Comparison of ENCODE assay signal across 8 cellular contexts in genomic region chr10:17643755-17644484, GRCh38. TPM values are rescaled to one million over a fixed set of nuclear protein-coding genes. Genes with fewer than 3 reads are reported as not detected.
DNase-seq lines count a peak whose midpoint lies in the region; ATAC-seq and TF ChIP-seq lines count a peak whose summit lies in the region.

Gene STAM (plus strand): TSS chr10:17644151. CDS start chr10:17644340, 189 bp downstream.

- peaks cover 19% of the 10 kb centered on the region for H3K36me3 Mint-ChIP-seq in T-helper 1 cell treated with Interleukin-12 subunit alpha and Interleukin-12 subunit beta and Interleukin-4 antibody, amounts not matched to agents 30 μg/mL and 1 μg/mL, for 36 hours (ENCODE audit: low read depth)

- no peaks in the 10 kb centered on the region for H3K9me3 Mint-ChIP-seq in T-helper 1 cell treated with Interleukin-12 subunit alpha and Interleukin-12 subunit beta and Interleukin-4 antibody, amounts not matched to agents 30 μg/mL and 1 μg/mL, for 36 hours

- H3K27ac ChIP-seq in left ventricle myocardium inferior (replicated peaks) (peak within 1 kb of the TSS; percentile 97), prostate gland (peak within 1 kb of the TSS; percentile 96 to 97)

- H3K4me1 ChIP-seq in left ventricle myocardium inferior, result peaks cover 68% of the 10 kb centered on the region
- H3K4me1 ChIP-seq in prostate gland (replicated peaks), result no peaks in the 10 kb centered on the region

- peak within 1 kb of the TSS; percentile 93 for H3K4me3 ChIP-seq in left ventricle myocardium inferior
- peak within 1 kb of the TSS; percentile 59 to 63 for H3K4me3 ChIP-seq in prostate gland

- H3K9me3 ChIP-seq in left ventricle myocardium inferior (replicated peaks) (peaks cover 7% of the 10 kb centered on the region), prostate gland (no peaks in the 10 kb centered on the region)

- peak; percentile 65 for ATAC-seq in GM18499 (IDR thresholded peaks at IDR 0.05; ENCODE audit: insufficient read depth, unreplicated experiment)
- ATAC-seq in HG02938 (IDR thresholded peaks at IDR 0.05; ENCODE audit: unreplicated experiment), result peak; percentile 85

- no peaks in the 10 kb centered on the region for H3K27me3 Mint-ChIP-seq in T-helper 1 cell treated with Interleukin-12 subunit alpha and Interleukin-12 subunit beta and Interleukin-4 antibody, amounts not matched to agents 30 μg/mL and 1 μg/mL, for 36 hours (ENCODE audit: low read depth)

- peak within 1 kb of the TSS; percentile 99 for H3K4me3 Mint-ChIP-seq in T-helper 1 cell treated with Interleukin-12 subunit alpha and Interleukin-12 subunit beta and Interleukin-4 antibody, amounts not matched to agents 30 μg/mL and 1 μg/mL, for 36 hours

- TF ChIP-seq CTCF in left ventricle myocardium inferior (IDR thresholded peaks at IDR 0.05; ENCODE audit: borderline replicate concordance), result no peak
- TF ChIP-seq CTCF in prostate gland (IDR thresholded peaks at IDR 0.05), result peak in 1 of 4 experiments; percentile 11

- intact Hi-C loops in left ventricle myocardium inferior (cut with micrococcal nuclease) (no loop called here), prostate gland (cut with DNase I) (no loop called here)

- under 1% methylated on average over 37 of the region's 37 CpGs for WGBS in prostate gland

- DNase-seq in NCI-H1694 treated with DMSO at 0.1 percent for 48 hours (lab: John Stamatoyannopoulos, UW) (peak; percentile 85), amniotic stem cell (lab: John Stamatoyannopoulos, UW) (peak; percentile 83), left ventricle myocardium inferior (peak; percentile 90), prostate gland (ENCODE audit: low spot score) (peak; percentile 77), ureter (ENCODE audit: low spot score) (peak; percentile 86)

- H3K27me3 ChIP-seq in left ventricle myocardium inferior (ENCODE audit: low read depth), result no peaks in the 10 kb centered on the region
- no peaks in the 10 kb centered on the region for H3K27me3 ChIP-seq in prostate gland (replicated peaks; ENCODE audit: insufficient read depth)

- peak within 1 kb of the TSS; percentile 100 for H3K27ac Mint-ChIP-seq in T-helper 1 cell treated with Interleukin-12 subunit alpha and Interleukin-12 subunit beta and Interleukin-4 antibody, amounts not matched to agents 30 μg/mL and 1 μg/mL, for 36 hours

- H3K36me3 ChIP-seq in left ventricle myocardium inferior, result peaks cover 3% of the 10 kb centered on the region
- no peaks in the 10 kb centered on the region for H3K36me3 ChIP-seq in prostate gland

- TF ChIP-seq POLR2A in prostate gland (IDR thresholded peaks at IDR 0.05), result peak; percentile 18

- H3K4me1 Mint-ChIP-seq in T-helper 1 cell treated with Interleukin-12 subunit alpha and Interleukin-12 subunit beta and Interleukin-4 antibody, amounts not matched to agents 30 μg/mL and 1 μg/mL, for 36 hours (ENCODE audit: low read depth), result peaks cover 50% of the 10 kb centered on the region

RNA-seq across cellular contexts. Expression of gene STAM, which starts in this region (rescaled TPM):
- total RNA-seq in left ventricle myocardium inferior (21.3 TPM), prostate gland (10 to 100 TPM; 18.2 to 40.0 TPM), ureter (25.0 TPM)

Comparison
In these comparisons a context has a peak if more than half of its experiments do, and no peak if none do; other contexts are left out.
1. Peak in every context shown above with its lines: DNase-seq, ATAC-seq, H3K4me3 ChIP-seq and H3K27ac ChIP-seq.